ENCODE assay signal across 20 cellular contexts in genomic region chr7:155269766-155270585, GRCh38. TPM values are rescaled to one million over a fixed set of nuclear protein-coding genes. Genes with fewer than 3 reads are reported as not detected.
DNase-seq lines count a peak whose midpoint lies in the region; ATAC-seq, FAIRE-seq and TF ChIP-seq lines count a peak whose summit lies in the region.
"Had no signal": no experiment of that assay in that cellular context is flagged by ENCODE, and none has a peak within 500 bp of the region (broad histone marks: within the 10 kb centered on the region; RNA-seq: fewer than 3 reads in every experiment).

No MANE protein-coding gene starts in this region.

- no peak overlapping the region for H3K27ac Mint-ChIP-seq in activated T-cell treated with anti-CD3 and anti-CD28 coated beads, Interleukin-2, amount 50 U/mL, for 24 hours
- H3K27ac Mint-ChIP-seq in activated naive CD8-positive, alpha-beta T cell treated with anti-CD3 and anti-CD28 coated beads, Interleukin-2, amount 50 U/mL, for 24 hours = no peak overlapping the region
- H3K27ac Mint-ChIP-seq: natural killer cell treated with Interleukin-12 subunit alpha and Interleukin-12 subunit beta and Interleukin-15 and Interleukin-18, amount 100 ng/mL, for 72 hours; stimulated activated naive CD8-positive, alpha-beta T cell treated with anti-CD3 and anti-CD28 coated beads, Interleukin-15, Interleukin-2, amounts not matched to agents 100 ng/mL and 50 ng/mL, for 24 hours had no signal

- H3K36me3 Mint-ChIP-seq in activated T-cell treated with anti-CD3 and anti-CD28 coated beads, Interleukin-2, amount 50 U/mL, for 24 hours (ENCODE audit: low read depth) = no peaks in the 10 kb centered on the region
- H3K36me3 Mint-ChIP-seq in activated naive CD8-positive, alpha-beta T cell treated with anti-CD3 and anti-CD28 coated beads, Interleukin-2, amount 50 U/mL, for 24 hours (ENCODE audit: low read depth) = no peaks in the 10 kb centered on the region
- H3K36me3 Mint-ChIP-seq: natural killer cell treated with Interleukin-12 subunit alpha and Interleukin-12 subunit beta and Interleukin-15 and Interleukin-18, amount 100 ng/mL, for 72 hours had no signal

- no peak for FAIRE-seq in small intestine (lab: Jason Lieb, UNC)

- no peak for TF ChIP-seq CTCF in WI38 (IDR thresholded peaks at IDR 0.05; ENCODE audit: low read depth, low read length)

- no peaks in the 10 kb centered on the region for H3K36me3 ChIP-seq in small intestine (ENCODE audit: control insufficient read depth in 2 of 2, insufficient read depth in 2 of 2, low read length in 2 of 2)
- H3K36me3 ChIP-seq: cardiac muscle cell, transverse colon had no signal

- no peak overlapping the region for H3K27ac ChIP-seq in small intestine (ENCODE audit: low read depth in 1 of 2, low read length in 1 of 2)
- H3K27ac ChIP-seq: cardiac muscle cell, transverse colon had no signal

- WGBS in small intestine, 3 donors = 72 to 83% (median 76%) methylated on average over 20 of the region's 20 CpGs

- no peaks in the 10 kb centered on the region for H3K4me1 ChIP-seq in small intestine (ENCODE audit: control insufficient read depth in 2 of 2, insufficient read depth in 1 of 2, low read depth in 1 of 2, low read length in 1 of 2)

- H3K4me3 ChIP-seq in WI38 (ENCODE audit: low read depth, low read length) (0 out of 2 replicates have a peak overlapping the region, but pooled peaks have one; percentile 3), small intestine (ENCODE audit: low read depth in 1 of 2, low read length in 2 of 2) (no peak overlapping the region)
- H3K4me3 ChIP-seq: cardiac muscle cell, transverse colon had no signal

- no peaks in the 10 kb centered on the region for H3K9me3 ChIP-seq in small intestine (ENCODE audit: control insufficient read depth, low read depth)
- H3K9me3 ChIP-seq: transverse colon had no signal

- ATAC-seq in activated naive CD8-positive, alpha-beta T cell treated with anti-CD3 and anti-CD28 coated beads, Interleukin-2, amount 50 U/mL, for 24 hours = no peak
- ATAC-seq: natural killer cell treated with Interleukin-12 subunit alpha and Interleukin-12 subunit beta and Interleukin-15 and Interleukin-18, amount 100 ng/mL, for 72 hours; SK-N-SH treated with all-trans-retinoic acid at 6 μM for 48 hours had no signal

- peaks cover 12% of the 10 kb centered on the region for H3K27me3 Mint-ChIP-seq in activated T-cell treated with anti-CD3 and anti-CD28 coated beads, Interleukin-2, amount 50 U/mL, for 24 hours
- H3K27me3 Mint-ChIP-seq in activated naive CD8-positive, alpha-beta T cell treated with anti-CD3 and anti-CD28 coated beads, Interleukin-2, amount 50 U/mL, for 24 hours = peaks cover 12% of the 10 kb centered on the region
- H3K27me3 Mint-ChIP-seq: natural killer cell treated with Interleukin-12 subunit alpha and Interleukin-12 subunit beta and Interleukin-15 and Interleukin-18, amount 100 ng/mL, for 72 hours; stimulated activated naive CD8-positive, alpha-beta T cell treated with anti-CD3 and anti-CD28 coated beads, Interleukin-15, Interleukin-2, amounts not matched to agents 100 ng/mL and 50 ng/mL, for 24 hours had no signal

- no peaks in the 10 kb centered on the region for H3K27me3 ChIP-seq in small intestine (ENCODE audit: control insufficient read depth in 2 of 2, insufficient read depth in 2 of 2, low read length in 2 of 2)
- H3K27me3 ChIP-seq: cardiac muscle cell, transverse colon had no signal

- peak; percentile 11 for DNase-seq in HS-27A (ENCODE audit: low read depth)
- peak; percentile 67 for DNase-seq in fibroblast of the conjunctiva (ENCODE audit: low read depth)
- peak; percentile 30 for DNase-seq in small intestine
- DNase-seq in activated T-cell treated with anti-CD3 and anti-CD28 coated beads, Interleukin-2, amount 50 U/mL, for 24 hours = no peak
- no peak for DNase-seq in activated naive CD8-positive, alpha-beta T cell treated with anti-CD3 and anti-CD28 coated beads, Interleukin-2, amount 50 U/mL, for 24 hours
- DNase-seq in ureter (ENCODE audit: low spot score) = no peak
- DNase-seq: activated CD4-positive, alpha-beta T cell treated with anti-CD3 and anti-CD28 coated beads for 4 hours; activated effector memory CD4-positive, alpha-beta T cell treated with Interleukin-2 at 50 U/mL for 16 hours; DMS79; NCI-H1105; NCI-H2081 treated with DMSO at 0.1 percent for 48 hours; NCI-H510A; RPMI8226; stimulated activated CD4-positive, alpha-beta T cell treated with anti-CD3 and anti-CD28 coated beads, Interleukin-4, amount 100 ng/mL, for 24 hours; transverse colon had no signal

- H3K9me3 Mint-ChIP-seq in activated T-cell treated with anti-CD3 and anti-CD28 coated beads, Interleukin-2, amount 50 U/mL, for 24 hours = no peaks in the 10 kb centered on the region
- H3K9me3 Mint-ChIP-seq in activated naive CD8-positive, alpha-beta T cell treated with anti-CD3 and anti-CD28 coated beads, Interleukin-2, amount 50 U/mL, for 24 hours = no peaks in the 10 kb centered on the region
- H3K9me3 Mint-ChIP-seq: natural killer cell treated with Interleukin-12 subunit alpha and Interleukin-12 subunit beta and Interleukin-15 and Interleukin-18, amount 100 ng/mL, for 72 hours; stimulated activated naive CD8-positive, alpha-beta T cell treated with anti-CD3 and anti-CD28 coated beads, Interleukin-15, Interleukin-2, amounts not matched to agents 100 ng/mL and 50 ng/mL, for 24 hours had no signal

- no peak overlapping the region for H3K4me3 Mint-ChIP-seq in activated T-cell treated with anti-CD3 and anti-CD28 coated beads, Interleukin-2, amount 50 U/mL, for 24 hours
- H3K4me3 Mint-ChIP-seq in activated naive CD8-positive, alpha-beta T cell treated with anti-CD3 and anti-CD28 coated beads, Interleukin-2, amount 50 U/mL, for 24 hours = no peak overlapping the region
- H3K4me3 Mint-ChIP-seq: natural killer cell treated with Interleukin-12 subunit alpha and Interleukin-12 subunit beta and Interleukin-15 and Interleukin-18, amount 100 ng/mL, for 72 hours; stimulated activated naive CD8-positive, alpha-beta T cell treated with anti-CD3 and anti-CD28 coated beads, Interleukin-15, Interleukin-2, amounts not matched to agents 100 ng/mL and 50 ng/mL, for 24 hours had no signal

- H3K4me1 Mint-ChIP-seq in activated T-cell treated with anti-CD3 and anti-CD28 coated beads, Interleukin-2, amount 50 U/mL, for 24 hours (ENCODE audit: low read depth) = peaks cover 7% of the 10 kb centered on the region
- peaks cover 5% of the 10 kb centered on the region for H3K4me1 Mint-ChIP-seq in activated naive CD8-positive, alpha-beta T cell treated with anti-CD3 and anti-CD28 coated beads, Interleukin-2, amount 50 U/mL, for 24 hours

RNA-seq across cellular contexts. Expression of gene INSIG1, which starts 27.7 kb away (rescaled TPM):
- 10 to 100 TPM in 1 of 3 donors, 1 to 10 TPM in 2; 5.8 to 70.1 (median 9.2) TPM for polyA plus RNA-seq in small intestine
- total RNA-seq in ureter = 41.6 TPM

Comparison
In these comparisons a context has a peak if more than half of its experiments do, and no peak if none do; other contexts are left out.
1. DNase-seq: peak in HS-27A (single experiment), fibroblast of the conjunctiva (single experiment) and small intestine (single experiment); none in activated T-cell treated with anti-CD3 and anti-CD28 coated beads, Interleukin-2, amount 50 U/mL, for 24 hours (single experiment), activated naive CD8-positive, alpha-beta T cell treated with anti-CD3 and anti-CD28 coated beads, Interleukin-2, amount 50 U/mL, for 24 hours (single experiment) and ureter (single experiment).